8 cellular contexts compared by ENCODE assay signal in the genomic region with DNA sequence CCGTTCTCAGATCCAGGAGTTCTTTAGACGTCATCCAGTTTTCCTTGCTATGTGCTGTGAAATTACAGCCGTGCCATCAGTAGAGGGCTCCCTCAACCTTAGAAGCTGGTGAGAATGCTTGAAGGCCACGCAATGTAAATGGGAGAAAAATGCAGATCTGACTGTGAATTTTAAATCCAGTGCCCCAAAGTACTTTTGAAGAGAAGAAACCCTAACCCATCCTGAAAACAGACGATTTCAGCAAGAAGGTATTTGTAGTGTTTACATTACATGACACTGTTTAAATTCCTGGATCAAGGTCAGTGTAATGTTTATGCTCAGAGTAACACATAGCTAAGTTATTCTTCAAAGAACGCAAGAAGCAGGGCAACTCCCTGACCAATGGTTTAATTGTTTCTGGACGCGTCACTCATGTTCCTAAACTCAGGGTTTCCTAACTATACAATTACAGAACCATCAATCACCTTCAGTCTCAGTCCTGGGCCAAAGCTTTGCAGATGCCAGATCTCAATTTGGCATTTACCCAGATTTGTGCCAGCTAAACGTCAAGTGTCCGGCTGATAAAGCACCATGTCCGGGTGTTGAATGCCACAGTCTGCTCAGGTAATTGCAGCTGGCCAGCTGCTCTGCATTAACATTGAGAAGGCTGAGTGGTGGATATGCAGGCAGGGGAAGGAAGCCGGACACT. TPM values are rescaled to one million over a fixed set of nuclear protein-coding genes. Genes with fewer than 3 reads are reported as not detected.
DNase-seq lines count a peak whose midpoint lies in the region; ATAC-seq, FAIRE-seq and TF ChIP-seq lines count a peak whose summit lies in the region.

No MANE protein-coding gene starts in this region.

- H3K9me2 ChIP-seq in neural cell (ENCODE audit: insufficient read depth, low read length) = no peaks in the 10 kb centered on the region

- TF ChIP-seq RAD21 in neural cell (conservative IDR thresholded peaks at IDR 0.05) = peak; percentile 44

- no peaks in the 10 kb centered on the region for H3K9me1 ChIP-seq in endothelial cell of umbilical vein (replicated peaks; ENCODE audit: control insufficient read depth, extremely low read depth, insufficient read depth, low read length)

- TF ChIP-seq CTCF in endothelial cell of umbilical vein (IDR thresholded peaks at IDR 0.05; ENCODE audit: extremely low read depth in 1 of 2, insufficient read depth in 1 of 2, low read depth in 1 of 2, low read length in 2 of 2) = no peak
- TF ChIP-seq CTCF in neural cell (IDR thresholded peaks at IDR 0.05; ENCODE audit: poor library complexity, severe bottlenecking) = peak; percentile 64

- H3K36me3 ChIP-seq in endothelial cell of umbilical vein (ENCODE audit: control insufficient read depth in 2 of 2, extremely low read depth in 1 of 2, insufficient read depth in 2 of 2, low read length in 2 of 2) (no peaks in the 10 kb centered on the region), neural cell (ENCODE audit: insufficient read depth, low read length) (no peaks in the 10 kb centered on the region)

- no TSS peak for BruUV-seq in endothelial cell of umbilical vein (replicated peaks; lab: Mats Ljungman, UMichigan)

- H3K4me2 ChIP-seq in endothelial cell of umbilical vein (ENCODE audit: insufficient read depth, low read length) (no peak overlapping the region), neural cell (ENCODE audit: low read length) (no peak overlapping the region)

- ATAC-seq in HG02678 (IDR thresholded peaks at IDR 0.05; ENCODE audit: unreplicated experiment) = no peak
- ATAC-seq in activated CD4-positive, CD25-positive, alpha-beta regulatory T cell treated with anti-CD3 and anti-CD28 coated beads, Interleukin-2, amount 50 U/mL, for 24 hours = no peak

- POLR2A ChIA-PET in endothelial cell of umbilical vein (lab: Charles Lee) = no interaction called here

- H3K4me1 ChIP-seq in endothelial cell of umbilical vein (ENCODE audit: control insufficient read depth, extremely low read depth, insufficient read depth, low read length) = no peaks in the 10 kb centered on the region

- no peaks in the 10 kb centered on the region for H3K9me3 ChIP-seq in endothelial cell of umbilical vein (replicated peaks; ENCODE audit: control insufficient read depth, insufficient read depth, low read length)
- no peaks in the 10 kb centered on the region for H3K9me3 ChIP-seq in neural cell (ENCODE audit: low read length)

- H3K79me2 ChIP-seq in endothelial cell of umbilical vein (ENCODE audit: control insufficient read depth, insufficient read depth, low read length) (no peaks in the 10 kb centered on the region), neural cell (replicated peaks; ENCODE audit: insufficient read depth, low read length) (no peaks in the 10 kb centered on the region)

- intact Hi-C loops in endothelial cell of umbilical vein (cut with micrococcal nuclease) = no loop called here

- CTCF ChIA-PET in endothelial cell of umbilical vein (lab: Charles Lee) = interaction anchor here (0.7 to 1.7 kb wide), 3 partner anchors 40 to 1284 kb away, joined by 3 to 7 read pairs (median 3); no protein-coding TSS in a partner anchor

- H4K20me1 ChIP-seq in endothelial cell of umbilical vein (replicated peaks; ENCODE audit: control insufficient read depth, extremely low read depth, insufficient read depth, low read length) = no peaks in the 10 kb centered on the region
- H4K20me1 ChIP-seq in neural cell (ENCODE audit: insufficient read depth) = no peaks in the 10 kb centered on the region

- no peak for FAIRE-seq in endothelial cell of umbilical vein (lab: Jason Lieb, UNC)

- H3K27ac ChIP-seq in endothelial cell of umbilical vein (ENCODE audit: insufficient read depth, low read depth, low read length) = no peak overlapping the region
- H3K27ac ChIP-seq in neural cell (ENCODE audit: low read length) = no peak overlapping the region

- no peak overlapping the region for H3K9ac ChIP-seq in endothelial cell of umbilical vein (replicated peaks; ENCODE audit: extremely low read depth, insufficient read depth, low read length)
- no peak overlapping the region for H3K9ac ChIP-seq in neural cell (ENCODE audit: low read length)

- H3K4me3 ChIP-seq in endothelial cell of umbilical vein (replicated peaks in 1 of 3; ENCODE audit: insufficient read depth in 1 of 3, low read depth in 1 of 3, low read length in 3 of 3) = no peak overlapping the region
- H3K4me3 ChIP-seq in neural cell (ENCODE audit: low read length) = no peak overlapping the region

- DNase-seq in EL (peak; percentile 57), NCI-H526 (lab: John Stamatoyannopoulos, UW) (peak; percentile 29 to 67), endothelial cell of umbilical vein (ENCODE audit: low read depth, low spot score) (peak; percentile 32), ecto neural progenitor cell (ENCODE audit: low spot score) (no peak), KG1 (lab: John Stamatoyannopoulos, UW) (no peak)

- no peaks in the 10 kb centered on the region for H3F3A ChIP-seq in neural cell (ENCODE audit: insufficient read depth, low read length, poor library complexity, severe bottlenecking)

- no peak overlapping the region for H2AFZ ChIP-seq in endothelial cell of umbilical vein (ENCODE audit: low read depth, low read length)
- H2AFZ ChIP-seq in neural cell (ENCODE audit: low read depth, low read length) = no peak overlapping the region

- dilution Hi-C loops in endothelial cell of umbilical vein (cut with MboI; ENCODE audit: extremely low pct_ligation_motif_present, low sequenced_read_pairs) = no loop called here

- no peak for TF ChIP-seq POLR2A in endothelial cell of umbilical vein (IDR thresholded peaks at IDR 0.05; ENCODE audit: low read depth, low read length)

- no peaks in the 10 kb centered on the region for H3K27me3 ChIP-seq in endothelial cell of umbilical vein (ENCODE audit: control insufficient read depth in 2 of 2, insufficient read depth in 2 of 2, low read length in 2 of 2)
- no peaks in the 10 kb centered on the region for H3K27me3 ChIP-seq in neural cell (ENCODE audit: insufficient read depth, low read depth, low read length)

- no peak for TF ChIP-seq EP300 in neural cell (conservative IDR thresholded peaks at IDR 0.05; ENCODE audit: poor library complexity, severe bottlenecking)

TF ChIP-seq in endothelial cell of umbilical vein, 7 proteins besides CTCF, POLR2A, EP300 and RAD21:
- TF ChIP-seq, protein P1, sequence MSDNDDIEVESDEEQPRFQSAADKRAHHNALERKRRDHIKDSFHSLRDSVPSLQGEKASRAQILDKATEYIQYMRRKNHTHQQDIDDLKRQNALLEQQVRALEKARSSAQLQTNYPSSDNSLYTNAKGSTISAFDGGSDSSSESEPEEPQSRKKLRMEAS (IDR thresholded peaks at IDR 0.05; ENCODE audit: insufficient read depth, insufficient read length) = no peak
- TF ChIP-seq POLR2AphosphoS5 (IDR thresholded peaks at IDR 0.05; ENCODE audit: insufficient read depth, low read depth, low read length) = no peak
- no peak for TF ChIP-seq GATA2 (IDR thresholded peaks at IDR 0.05; ENCODE audit: insufficient read depth, insufficient read length, low read depth, low read length)
- TF ChIP-seq MYC (IDR thresholded peaks at IDR 0.05; ENCODE audit: low read depth, low read length) = no peak
- TF ChIP-seq EZH2 (IDR thresholded peaks at IDR 0.05; ENCODE audit: borderline replicate concordance, low read depth, low read length, severe bottlenecking) = no peak
- TF ChIP-seq FOS (IDR thresholded peaks at IDR 0.05; ENCODE audit: borderline replicate concordance, insufficient read depth, low read length) = no peak
- no peak for TF ChIP-seq JUN (IDR thresholded peaks at IDR 0.05; ENCODE audit: borderline replicate concordance, insufficient read depth, insufficient read length, low read depth)

TF ChIP-seq in neural cell, 6 proteins besides CTCF, POLR2A, EP300 and RAD21 (continues in another document):
- TF ChIP-seq POLR2AphosphoS5 (IDR thresholded peaks at IDR 0.05) (no peak), TAF1 (IDR thresholded peaks at IDR 0.05; ENCODE audit: low read depth) (no peak)

RNA-seq across cellular contexts. Expression of a gene that starts 38.2 kb away (rescaled TPM):
- total RNA-seq in endothelial cell of umbilical vein = not detected in 2 replicates
- polyA plus RNA-seq in endothelial cell of umbilical vein (not detected in 2 replicates), neural cell (0.12 and 0.94 TPM in 2 replicates)
- polyA plus RNA-seq in endothelial cell of umbilical vein (2011; cell fraction: cytosol; rRNA removed) = not detected in 2 replicates
- not detected in 2 replicates for polyA plus RNA-seq in endothelial cell of umbilical vein (2011; cell fraction: nucleus; rRNA removed)
- polyA plus RNA-seq in endothelial cell of umbilical vein (2012) = not detected in 2 replicates
- polyA minus RNA-seq in endothelial cell of umbilical vein (0.06 TPM in 1 of 2 replicates, not detected in the other), neural cell (0.58 and 0.97 TPM in 2 replicates)
- not detected for polyA minus RNA-seq in endothelial cell of umbilical vein (2011; cell fraction: cytosol; rRNA and poly(A)+ RNA removed)
- polyA minus RNA-seq in endothelial cell of umbilical vein (2011; cell fraction: nucleus; rRNA and poly(A)+ RNA removed) = not detected in 2 replicates

RNA-seq across cellular contexts. Expression of a gene that starts 58.2 kb away (rescaled TPM):
- not detected in 2 replicates for total RNA-seq in endothelial cell of umbilical vein
- polyA plus RNA-seq in endothelial cell of umbilical vein (0.05 and 0.08 TPM in 2 replicates), neural cell (1.1 TPM in 2 replicates)
- 0.03 TPM in 2 replicates for polyA plus RNA-seq in endothelial cell of umbilical vein (2011; cell fraction: cytosol; rRNA removed)
- polyA plus RNA-seq in endothelial cell of umbilical vein (2011; cell fraction: nucleus; rRNA removed) = 0.07 and 0.11 TPM in 2 replicates
- polyA plus RNA-seq in endothelial cell of umbilical vein (2012) = not detected in 2 replicates
- polyA minus RNA-seq in endothelial cell of umbilical vein (0.05 and 0.17 TPM in 2 replicates), neural cell (2.0 and 2.4 TPM in 2 replicates)
- 0.31 TPM for polyA minus RNA-seq in endothelial cell of umbilical vein (2011; cell fraction: cytosol; rRNA and poly(A)+ RNA removed)
- polyA minus RNA-seq in endothelial cell of umbilical vein (2011; cell fraction: nucleus; rRNA and poly(A)+ RNA removed) = 0.05 and 0.14 TPM in 2 replicates

Comparison
In these comparisons a context has a peak if more than half of its experiments do, and no peak if none do; other contexts are left out.
1. DNase-seq: peak in EL (single experiment), NCI-H526 (2 of 2) and endothelial cell of umbilical vein (single experiment); none in ecto neural progenitor cell (single experiment) and KG1 (single experiment).